In the genomic region with DNA sequence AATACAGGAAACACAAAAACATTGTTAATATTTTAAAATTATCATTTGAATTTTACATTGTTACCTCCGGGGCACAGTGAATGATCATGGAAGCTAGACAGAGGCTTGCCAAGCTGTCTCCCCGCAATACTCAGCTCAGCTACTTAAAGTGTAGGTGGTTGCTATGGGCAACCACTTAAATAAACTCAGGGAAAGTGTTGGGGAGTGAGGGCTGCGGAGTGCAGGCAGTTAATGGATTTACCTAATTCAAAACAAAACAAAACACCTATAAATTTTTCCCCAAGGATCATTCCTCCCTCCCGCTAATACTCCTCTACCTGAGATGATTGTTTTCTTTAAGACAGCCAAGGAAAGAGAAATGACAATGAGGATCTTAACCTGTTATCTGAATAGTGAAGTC, we compare ENCODE assay signal across 17 cellular contexts.
A peak's percentile ranks its signal among the peaks of the same experiment; 100 is the strongest.
DNase-seq lines count a peak whose midpoint lies in the region; ATAC-seq and TF ChIP-seq lines count a peak whose summit lies in the region.
"Had no signal": no experiment of that assay in that cellular context is flagged by ENCODE, and none has a peak within 500 bp of the region (broad histone marks: within the 10 kb centered on the region; RNA-seq: fewer than 3 reads in every experiment).

No MANE protein-coding gene starts in this region.

- H3K4me1 ChIP-seq in HEK293 (ENCODE audit: control insufficient read depth, insufficient read depth, low read length): no peaks in the 10 kb centered on the region; the same call in 1 of the 2 replicates
- H3K4me1 ChIP-seq: sigmoid colon had no signal

- ATAC-seq in HG03039 (IDR thresholded peaks at IDR 0.05; ENCODE audit: unreplicated experiment) (no peak), HG03439 (IDR thresholded peaks at IDR 0.05; ENCODE audit: unreplicated experiment) (no peak)
- ATAC-seq: esophagus mucosa had no signal

- no peaks in the 10 kb centered on the region for H3K36me3 ChIP-seq in HEK293 (ENCODE audit: control insufficient read depth in 2 of 2, insufficient read depth in 1 of 2, low read length in 2 of 2)
- H3K36me3 ChIP-seq in H7 (replicated peaks; ENCODE audit: control insufficient read depth, insufficient read depth, low read length): no peaks in the 10 kb centered on the region
- H3K36me3 ChIP-seq: sigmoid colon had no signal

- POLR2A ChIA-PET in HEK293 (lab: Yijun Ruan, JAX): interaction anchor here (0.7 kb wide), 1 partner anchor 45 kb away, joined by 5 read pairs; no protein-coding TSS in a partner anchor

- DNase-seq in COR-L47 (lab: John Stamatoyannopoulos, UW) (peak; percentile 56), NCI-H69 (lab: John Stamatoyannopoulos, UW) (peak; percentile 79), kidney glomerular epithelial cell (lab: John Stamatoyannopoulos, UW) (peak; percentile 60), H7 (no peak)
- DNase-seq in activated CD4-positive, alpha-beta T cell treated with anti-CD3 and anti-CD28 coated beads, Interleukin-2, amount 50 U/mL, for 4 hours: no peak
- DNase-seq: activated T-cell treated with anti-CD3 and anti-CD28 coated beads, Interleukin-2, amount 50 U/mL, for 24 hours; CD8-positive, alpha-beta memory T cell; GOT3; kidney; NCI-H2227 treated with DMSO at 0.1 percent for 48 hours; PC-9; sigmoid colon had no signal

- CTCF ChIA-PET in HEK293 (lab: Yijun Ruan, JAX): interaction anchor here (0.5 to 0.9 kb wide), 3 partner anchors 19 to 200 kb away, joined by 3 to 5 read pairs (median 4); no protein-coding TSS in a partner anchor

- no peaks in the 10 kb centered on the region for H3K27me3 ChIP-seq in H7 (ENCODE audit: control insufficient read depth, insufficient read depth, low read length)
- H3K27me3 ChIP-seq: dorsolateral prefrontal cortex, sigmoid colon had no signal

- no peak for TF ChIP-seq CTCF in HEK293 (tag by site-specific recombination; IDR thresholded peaks at IDR 0.05)

- H3K4me3 ChIP-seq in HEK293 (ENCODE audit: low read depth, low read length) (no peak overlapping the region), H7 (ENCODE audit: insufficient read depth, low read depth, low read length) (no peak overlapping the region)
- H3K4me3 ChIP-seq: dorsolateral prefrontal cortex, PC-9, sigmoid colon had no signal

- no peak overlapping the region for H3K27ac ChIP-seq in HEK293 (ENCODE audit: extremely low read depth, low read depth, low read length)
- H3K27ac ChIP-seq: PC-9, sigmoid colon had no signal

- H3K9me3 ChIP-seq in HEK293 (ENCODE audit: control insufficient read depth, insufficient read depth, low read depth, low read length): no peaks in the 10 kb centered on the region
- H3K9me3 ChIP-seq: sigmoid colon had no signal

TF ChIP-seq in HEK293, 187 proteins besides CTCF, POLR2A, EP300 and RAD21:
- no peak for TF ChIP-seq ZNF354C (tag by site-specific recombination; IDR thresholded peaks at IDR 0.05; ENCODE audit: borderline replicate concordance, low read depth)
- TF ChIP-seq ZNF692 (tag by site-specific recombination; IDR thresholded peaks at IDR 0.05): no peak
- peak; percentile 63 for TF ChIP-seq WT1 (tag by site-specific recombination; IDR thresholded peaks at IDR 0.05)
- TF ChIP-seq, protein P1, sequence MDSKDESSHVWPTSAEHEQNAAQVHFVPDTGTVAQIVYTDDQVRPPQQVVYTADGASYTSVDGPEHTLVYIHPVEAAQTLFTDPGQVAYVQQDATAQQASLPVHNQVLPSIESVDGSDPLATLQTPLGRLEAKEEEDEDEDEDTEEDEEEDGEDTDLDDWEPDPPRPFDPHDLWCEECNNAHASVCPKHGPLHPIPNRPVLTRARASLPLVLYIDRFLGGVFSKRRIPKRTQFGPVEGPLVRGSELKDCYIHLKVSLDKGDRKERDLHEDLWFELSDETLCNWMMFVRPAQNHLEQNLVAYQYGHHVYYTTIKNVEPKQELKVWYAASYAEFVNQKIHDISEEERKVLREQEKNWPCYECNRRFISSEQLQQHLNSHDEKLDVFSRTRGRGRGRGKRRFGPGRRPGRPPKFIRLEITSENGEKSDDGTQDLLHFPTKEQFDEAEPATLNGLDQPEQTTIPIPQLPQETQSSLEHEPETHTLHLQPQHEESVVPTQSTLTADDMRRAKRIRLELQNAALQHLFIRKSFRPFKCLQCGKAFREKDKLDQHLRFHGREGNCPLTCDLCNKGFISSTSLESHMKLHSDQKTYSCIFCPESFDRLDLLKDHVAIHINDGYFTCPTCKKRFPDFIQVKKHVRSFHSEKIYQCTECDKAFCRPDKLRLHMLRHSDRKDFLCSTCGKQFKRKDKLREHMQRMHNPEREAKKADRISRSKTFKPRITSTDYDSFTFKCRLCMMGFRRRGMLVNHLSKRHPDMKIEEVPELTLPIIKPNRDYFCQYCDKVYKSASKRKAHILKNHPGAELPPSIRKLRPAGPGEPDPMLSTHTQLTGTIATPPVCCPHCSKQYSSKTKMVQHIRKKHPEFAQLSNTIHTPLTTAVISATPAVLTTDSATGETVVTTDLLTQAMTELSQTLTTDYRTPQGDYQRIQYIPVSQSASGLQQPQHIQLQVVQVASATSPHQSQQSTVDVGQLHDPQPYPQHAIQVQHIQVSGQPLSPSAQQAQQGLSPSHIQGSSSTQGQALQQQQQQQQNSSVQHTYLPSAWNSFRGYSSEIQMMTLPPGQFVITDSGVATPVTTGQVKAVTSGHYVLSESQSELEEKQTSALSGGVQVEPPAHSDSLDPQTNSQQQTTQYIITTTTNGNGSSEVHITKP (tag by site-specific recombination; IDR thresholded peaks at IDR 0.05): peak; percentile 51
- no peak for TF ChIP-seq KLF8 (tag by site-specific recombination; IDR thresholded peaks at IDR 0.05)

Comparison
In these comparisons a context has a peak if more than half of its experiments do, and no peak if none do; other contexts are left out.
1. DNase-seq: peak in COR-L47 (single experiment), NCI-H69 (single experiment) and kidney glomerular epithelial cell (single experiment); none in H7 (single experiment) and activated CD4-positive, alpha-beta T cell treated with anti-CD3 and anti-CD28 coated beads, Interleukin-2, amount 50 U/mL, for 4 hours (0 of 2).